Comparison of ENCODE assay signal across 1 cellular context in genomic region chr16:5098221-5099159, GRCh38.
TF ChIP-seq lines count a peak whose summit lies in the region.

No MANE protein-coding gene starts in this region.

TF ChIP-seq in H1, 55 proteins besides CTCF, POLR2A, EP300 and RAD21:
- 0 out of 2 replicates have a peak, but pooled peaks have one; percentile 21 for TF ChIP-seq CREB1 (IDR thresholded peaks at IDR 0.05)
